1 cellular context compared by ENCODE assay signal in the genomic region with DNA sequence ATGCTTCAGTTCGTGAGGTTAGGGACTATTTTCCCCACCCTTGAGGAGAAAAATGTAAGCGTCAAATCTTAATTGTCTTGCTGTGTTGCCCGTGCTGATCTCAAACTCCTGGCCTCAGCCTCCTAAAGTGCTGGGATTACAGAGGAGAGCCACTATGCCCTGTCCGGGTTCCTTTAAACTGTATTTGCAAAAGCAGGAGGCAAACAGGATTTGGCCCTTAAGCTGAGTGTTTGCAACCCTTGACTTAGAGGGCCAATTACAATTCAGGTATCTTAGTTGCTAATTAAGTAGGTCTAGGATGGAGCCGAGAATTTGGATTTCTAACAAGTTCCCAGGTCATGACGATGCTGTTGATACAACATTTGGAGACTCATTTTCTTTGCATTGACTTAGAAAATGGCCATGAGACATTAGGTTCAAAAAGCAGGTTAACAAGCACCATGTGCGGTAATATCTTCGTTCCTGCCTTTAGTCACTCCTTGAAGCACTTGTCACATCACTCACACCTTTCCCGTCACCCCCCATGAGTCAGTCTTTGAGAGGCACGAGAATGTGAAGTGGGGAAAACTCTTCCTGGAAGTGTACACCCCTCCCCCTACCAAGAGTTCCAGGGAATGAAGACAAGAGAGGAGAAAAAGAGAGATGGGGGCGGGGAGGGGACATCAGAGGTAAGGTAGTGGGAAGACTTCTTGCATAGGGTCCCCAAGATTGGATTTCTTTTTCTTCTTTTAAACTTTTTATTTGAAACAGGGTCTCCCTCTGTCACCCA.
TF ChIP-seq lines count a peak whose summit lies in the region.

No MANE protein-coding gene starts in this region.

TF ChIP-seq in SK-N-SH treated with all-trans-retinoic acid at 6 μM for 48 hours, 23 proteins besides CTCF, POLR2A, EP300 and RAD21 (continued from another document):
- TF ChIP-seq TSHZ2 (CRISPR knock-in tag; IDR thresholded peaks at IDR 0.05) = no peak
- no peak for TF ChIP-seq ZNF70 (CRISPR knock-in tag; IDR thresholded peaks at IDR 0.05)
- TF ChIP-seq CSDC2 (CRISPR knock-in tag; IDR thresholded peaks at IDR 0.05) = no peak
- TF ChIP-seq ISL1 (CRISPR knock-in tag; IDR thresholded peaks at IDR 0.05) = no peak
- TF ChIP-seq ARNTL (CRISPR knock-in tag; IDR thresholded peaks at IDR 0.05; ENCODE audit: borderline replicate concordance, low read depth) = no peak
- no peak for TF ChIP-seq ZC3H10 (CRISPR knock-in tag; IDR thresholded peaks at IDR 0.05)
- no peak for TF ChIP-seq RARB (CRISPR knock-in tag; IDR thresholded peaks at IDR 0.05)
- no peak for TF ChIP-seq BACH2 (CRISPR knock-in tag; IDR thresholded peaks at IDR 0.05; ENCODE audit: borderline replicate concordance)
- TF ChIP-seq ZFP30 (CRISPR knock-in tag; IDR thresholded peaks at IDR 0.05) = no peak
- TF ChIP-seq SNAI2 (CRISPR knock-in tag; IDR thresholded peaks at IDR 0.05) = no peak
- TF ChIP-seq, protein P1, sequence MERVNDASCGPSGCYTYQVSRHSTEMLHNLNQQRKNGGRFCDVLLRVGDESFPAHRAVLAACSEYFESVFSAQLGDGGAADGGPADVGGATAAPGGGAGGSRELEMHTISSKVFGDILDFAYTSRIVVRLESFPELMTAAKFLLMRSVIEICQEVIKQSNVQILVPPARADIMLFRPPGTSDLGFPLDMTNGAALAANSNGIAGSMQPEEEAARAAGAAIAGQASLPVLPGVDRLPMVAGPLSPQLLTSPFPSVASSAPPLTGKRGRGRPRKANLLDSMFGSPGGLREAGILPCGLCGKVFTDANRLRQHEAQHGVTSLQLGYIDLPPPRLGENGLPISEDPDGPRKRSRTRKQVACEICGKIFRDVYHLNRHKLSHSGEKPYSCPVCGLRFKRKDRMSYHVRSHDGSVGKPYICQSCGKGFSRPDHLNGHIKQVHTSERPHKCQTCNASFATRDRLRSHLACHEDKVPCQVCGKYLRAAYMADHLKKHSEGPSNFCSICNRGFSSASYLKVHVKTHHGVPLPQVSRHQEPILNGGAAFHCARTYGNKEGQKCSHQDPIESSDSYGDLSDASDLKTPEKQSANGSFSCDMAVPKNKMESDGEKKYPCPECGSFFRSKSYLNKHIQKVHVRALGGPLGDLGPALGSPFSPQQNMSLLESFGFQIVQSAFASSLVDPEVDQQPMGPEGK (CRISPR knock-in tag; IDR thresholded peaks at IDR 0.05; ENCODE audit: borderline replicate concordance) = no peak
- TF ChIP-seq, protein P2, sequence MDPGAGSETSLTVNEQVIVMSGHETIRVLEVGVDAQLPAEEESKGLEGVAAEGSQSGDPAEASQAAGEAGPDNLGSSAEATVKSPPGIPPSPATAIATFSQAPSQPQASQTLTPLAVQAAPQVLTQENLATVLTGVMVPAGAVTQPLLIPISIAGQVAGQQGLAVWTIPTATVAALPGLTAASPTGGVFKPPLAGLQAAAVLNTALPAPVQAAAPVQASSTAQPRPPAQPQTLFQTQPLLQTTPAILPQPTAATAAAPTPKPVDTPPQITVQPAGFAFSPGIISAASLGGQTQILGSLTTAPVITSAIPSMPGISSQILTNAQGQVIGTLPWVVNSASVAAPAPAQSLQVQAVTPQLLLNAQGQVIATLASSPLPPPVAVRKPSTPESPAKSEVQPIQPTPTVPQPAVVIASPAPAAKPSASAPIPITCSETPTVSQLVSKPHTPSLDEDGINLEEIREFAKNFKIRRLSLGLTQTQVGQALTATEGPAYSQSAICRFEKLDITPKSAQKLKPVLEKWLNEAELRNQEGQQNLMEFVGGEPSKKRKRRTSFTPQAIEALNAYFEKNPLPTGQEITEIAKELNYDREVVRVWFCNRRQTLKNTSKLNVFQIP (CRISPR knock-in tag; IDR thresholded peaks at IDR 0.05; ENCODE audit: borderline replicate concordance, low read depth) = no peak
- no peak for TF ChIP-seq GLIS3 (CRISPR knock-in tag; IDR thresholded peaks at IDR 0.05)
- TF ChIP-seq ESRRG (CRISPR knock-in tag; IDR thresholded peaks at IDR 0.05) = no peak
